ENCODE assay signal across 8 cellular contexts in the genomic region with DNA sequence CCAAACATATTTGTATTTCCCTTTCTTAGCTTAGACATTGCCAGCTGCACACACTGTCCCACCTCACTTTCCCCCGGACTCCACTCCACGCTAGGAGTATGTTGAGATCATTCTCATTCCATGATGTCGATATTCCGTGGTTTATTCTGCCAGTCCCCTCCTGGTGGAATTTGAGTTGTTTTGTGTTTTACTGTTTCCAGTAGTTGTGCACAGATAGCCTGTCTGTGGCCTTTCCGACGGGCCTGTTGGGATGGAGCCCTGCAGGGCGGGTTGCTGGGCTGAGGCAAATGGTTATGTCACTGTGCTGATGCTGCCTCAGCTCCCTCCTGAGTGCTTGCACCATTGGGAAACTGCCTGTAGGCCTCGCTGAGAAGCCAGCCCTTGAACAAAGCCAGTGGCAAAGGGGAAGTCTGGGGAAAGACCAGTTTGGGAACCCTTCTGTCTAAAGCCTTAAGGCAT. TPM values are rescaled to one million over a fixed set of nuclear protein-coding genes. Genes with fewer than 3 reads are reported as not detected.
A peak's percentile ranks its signal among the peaks of the same experiment; 100 is the strongest.
DNase-seq lines count a peak whose midpoint lies in the region; ATAC-seq and TF ChIP-seq lines count a peak whose summit lies in the region.

No MANE protein-coding gene starts in this region.

- peak overlapping the region; percentile 57 for H3K27ac ChIP-seq in AG04450 (ENCODE audit: low read depth, low read length)

- POLR2A ChIA-PET in AG04450 (lab: Yijun Ruan, JAX) = no interaction called here

- peaks cover 3% of the 10 kb centered on the region; the same call in 1 of the 2 replicates for H3K9me3 ChIP-seq in AG04450 (ENCODE audit: control insufficient read depth, insufficient read depth, low read length)

- no peak overlapping the region; the same call in 1 of the 2 replicates for H3K4me3 ChIP-seq in AG04450 (ENCODE audit: low read depth, low read length)
- H3K4me3 ChIP-seq in choroid plexus epithelial cell (ENCODE audit: low read depth, low read length) = no peak overlapping the region

- H3K27me3 ChIP-seq in AG04450 (ENCODE audit: control insufficient read depth, insufficient read depth, low read length) = no peaks in the 10 kb centered on the region

- DNase-seq in AG04450 (ENCODE audit: low read depth, low spot score) = peak; percentile 15
- DNase-seq in NCI-H226 = peak; percentile 42
- DNase-seq in choroid plexus epithelial cell (ENCODE audit: low read depth) = peak; percentile 91
- DNase-seq in lung microvascular endothelial cell (ENCODE audit: low read depth in 2 of 2) = peak; percentile 46 to 78
- DNase-seq in ureter (ENCODE audit: low spot score) = peak; percentile 65
- no peak for DNase-seq in SHP77 treated with DMSO at 0.1 percent for 48 hours (lab: John Stamatoyannopoulos, UW)

- CTCF ChIA-PET in AG04450 (lab: Charles Lee) = interaction anchor here (1.3 kb wide), 1 partner anchor 214 kb away, joined by 3 read pairs; no protein-coding TSS in a partner anchor

- ATAC-seq in HG02571 (IDR thresholded peaks at IDR 0.05; ENCODE audit: unreplicated experiment) = no peak
- ATAC-seq in GM19397 (IDR thresholded peaks at IDR 0.05; ENCODE audit: unreplicated experiment) = no peak

- 0 out of 2 replicates have a peak, but pooled peaks have one; percentile 3 for TF ChIP-seq CTCF in AG04450 (IDR thresholded peaks at IDR 0.05; ENCODE audit: low read depth, low read length)
- TF ChIP-seq CTCF in choroid plexus epithelial cell (conservative IDR thresholded peaks at IDR 0.05; ENCODE audit: low read depth, low read length) = peak; percentile 36

RNA-seq across cellular contexts. Expression of gene TRAPPC10, which starts 12.8 kb away (rescaled TPM):
- polyA plus RNA-seq in AG04450 (2011; rRNA removed) = 26.0 and 26.8 TPM in 2 replicates
- polyA minus RNA-seq in AG04450 (2011; rRNA and poly(A)+ RNA removed) = 20.1 and 24.7 TPM in 2 replicates
- total RNA-seq in lung microvascular endothelial cell (14.6 and 26.4 TPM in 2 replicates), ureter (48.3 TPM)
